ENCODE assay signal across 22 cellular contexts in the genomic region with DNA sequence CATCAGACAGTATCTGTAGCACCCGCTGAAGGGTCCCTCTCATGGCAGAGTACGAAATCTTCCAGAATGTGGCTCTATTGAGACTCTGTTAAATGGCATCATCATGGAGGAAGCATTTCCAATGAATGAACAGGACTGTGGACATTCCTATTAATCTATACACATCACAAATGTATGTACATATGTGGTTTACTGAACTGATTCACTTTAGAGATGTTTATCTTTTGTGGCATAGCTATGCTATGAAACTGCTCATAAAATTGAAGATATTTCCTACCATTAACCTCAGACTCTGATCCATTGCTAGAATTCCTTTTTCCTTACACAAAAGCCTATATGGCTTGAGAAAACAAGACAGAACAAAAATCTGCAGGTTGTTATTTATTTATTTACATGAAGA.
DNase-seq lines count a peak whose midpoint lies in the region; ATAC-seq and TF ChIP-seq lines count a peak whose summit lies in the region.
"Had no signal": no experiment of that assay in that cellular context is flagged by ENCODE, and none has a peak within 500 bp of the region (broad histone marks: within the 10 kb centered on the region; RNA-seq: fewer than 3 reads in every experiment).

No MANE protein-coding gene starts in this region.

- ATAC-seq in RWPE2 (ENCODE audit: low read depth): peak; percentile 89
- ATAC-seq in left lung: no peak
- ATAC-seq: body of pancreas, heart right ventricle had no signal

- no peaks in the 10 kb centered on the region for H3K27me3 ChIP-seq in RWPE2 (ENCODE audit: insufficient read depth, poor library complexity, severe bottlenecking)
- H3K27me3 ChIP-seq in fibroblast of lung (ENCODE audit: control insufficient read depth, insufficient read depth, low read length): no peaks in the 10 kb centered on the region
- peaks cover 0 to 14% (median 0%) of the 10 kb centered on the region in 45 donors for H3K27me3 ChIP-seq in dorsolateral prefrontal cortex
- no peaks in the 10 kb centered on the region for H3K27me3 ChIP-seq in left lung
- H3K27me3 ChIP-seq: BE2C, body of pancreas, heart right ventricle, tibial artery had no signal

- intact Hi-C loops in dorsolateral prefrontal cortex (cut with DNase I): no loop called here
- intact Hi-C loops in left lung (cut with DNase I): no loop called here

- no peaks in the 10 kb centered on the region for H4K20me1 ChIP-seq in fibroblast of lung (ENCODE audit: control insufficient read depth, extremely low read depth, insufficient read depth, low read length)

- TF ChIP-seq CTCF in RWPE2 (IDR thresholded peaks at IDR 0.05; ENCODE audit: poor library complexity, severe bottlenecking) (no peak), fibroblast of lung (conservative IDR thresholded peaks at IDR 0.05 in 1 of 2, IDR thresholded peaks at IDR 0.05 in 1 of 2; ENCODE audit: low read depth in 1 of 2, low read length in 2 of 2) (no peak), dorsolateral prefrontal cortex (IDR thresholded peaks at IDR 0.05 in 54 of 56, conservative IDR thresholded peaks at IDR 0.05 in 2 of 56; ENCODE audit: low read depth in 1 of 56, partially characterized antibody in 56 of 56) (no peak), left lung (IDR thresholded peaks at IDR 0.05) (no peak)

- no peak overlapping the region for H3K9ac ChIP-seq in fibroblast of lung (ENCODE audit: insufficient read depth, low read length)

- DNase-seq in SIG-M5 treated with dmso at 0.1 percent for 504 hours (lab: John Stamatoyannopoulos, UW; ENCODE audit: unreplicated experiment): peak; percentile 50
- no peak for DNase-seq in SIG-M5 (lab: John Stamatoyannopoulos, UW)
- DNase-seq in RWPE2 (ENCODE audit: low spot score): no peak
- peak; percentile 52 to 61 for DNase-seq in fibroblast of lung (ENCODE audit: low read depth in 2 of 2)
- no peak for DNase-seq in dorsolateral prefrontal cortex
- no peak for DNase-seq in left lung
- no peak for DNase-seq in stimulated activated naive CD4-positive, alpha-beta T cell treated with Interleukin-2 at 50 U/mL for 16 hours (lab: John Stamatoyannopoulos, UW)
- no peak for DNase-seq in NCI-H2196 (lab: John Stamatoyannopoulos, UW; ENCODE audit: unreplicated experiment)
- DNase-seq: activated CD4-positive, alpha-beta T cell treated with anti-CD3 and anti-CD28 coated beads for 4 hours; BE2C; body of pancreas; GOT3; heart right ventricle; immature natural killer cell; Karpas-422; NCI-H1092 treated with DMSO at 0.1 percent for 48 hours; NCI-H2107; NCI-H524; stimulated activated CD4-positive, alpha-beta T cell treated with anti-CD3 and anti-CD28 coated beads, Interleukin-2, amount 100 ng/mL, for 48 hours; tibial artery had no signal

- H3K9me3 ChIP-seq in RWPE2 (ENCODE audit: severe bottlenecking): no peaks in the 10 kb centered on the region
- H3K9me3 ChIP-seq in fibroblast of lung (ENCODE audit: control insufficient read depth, insufficient read depth, low read depth, low read length): no peaks in the 10 kb centered on the region
- peaks cover 0 to 12% of the 10 kb centered on the region in 2 donors for H3K9me3 ChIP-seq in left lung
- H3K9me3 ChIP-seq: BE2C, tibial artery had no signal

- H3K4me1 ChIP-seq in RWPE2 (ENCODE audit: insufficient read depth, poor library complexity, severe bottlenecking) (no peaks in the 10 kb centered on the region), fibroblast of lung (ENCODE audit: control insufficient read depth, extremely low read depth, insufficient read depth, low read length) (no peaks in the 10 kb centered on the region), left lung (no peaks in the 10 kb centered on the region)
- H3K4me1 ChIP-seq: BE2C, body of pancreas, heart right ventricle, tibial artery had no signal

- no peak overlapping the region for H3K4me3 ChIP-seq in RWPE2 (ENCODE audit: severe bottlenecking)
- no peak overlapping the region for H3K4me3 ChIP-seq in fibroblast of lung (replicated peaks in 1 of 4; ENCODE audit: control extremely low read depth in 1 of 4, insufficient read depth in 1 of 4, low read depth in 3 of 4, low read length in 4 of 4)
- no peak overlapping the region for H3K4me3 ChIP-seq in dorsolateral prefrontal cortex
- no peak overlapping the region for H3K4me3 ChIP-seq in left lung
- H3K4me3 ChIP-seq: body of pancreas, heart right ventricle, smooth muscle cell, tibial artery had no signal

- H3K36me3 ChIP-seq in RWPE2 (ENCODE audit: low read depth): no peaks in the 10 kb centered on the region
- no peaks in the 10 kb centered on the region for H3K36me3 ChIP-seq in fibroblast of lung (ENCODE audit: control insufficient read depth, insufficient read depth, low read length)
- no peaks in the 10 kb centered on the region for H3K36me3 ChIP-seq in left lung
- H3K36me3 ChIP-seq: BE2C, heart right ventricle, tibial artery had no signal

- no peaks in the 10 kb centered on the region for H3K79me2 ChIP-seq in fibroblast of lung (ENCODE audit: control insufficient read depth, insufficient read depth, low read length)

- H3K27ac ChIP-seq in RWPE2 (ENCODE audit: poor library complexity, severe bottlenecking) (no peak overlapping the region), fibroblast of lung (ENCODE audit: insufficient read depth, low read length) (no peak overlapping the region), dorsolateral prefrontal cortex (no peak overlapping the region), left lung (no peak overlapping the region)
- H3K27ac ChIP-seq: 22Rv1, body of pancreas, heart right ventricle, tibial artery had no signal

- no peak overlapping the region for H2AFZ ChIP-seq in fibroblast of lung (ENCODE audit: low read length)

- no peak overlapping the region for H3K4me2 ChIP-seq in fibroblast of lung (ENCODE audit: extremely low read depth, insufficient read depth, low read length)
- H3K4me2 ChIP-seq: smooth muscle cell had no signal

Comparison
In these comparisons a context has a peak if more than half of its experiments do, and no peak if none do; other contexts are left out.
1. DNase-seq: peak in SIG-M5 treated with dmso at 0.1 percent for 504 hours (single experiment) and fibroblast of lung (2 of 2); none in SIG-M5 (single experiment), RWPE2 (single experiment), dorsolateral prefrontal cortex (0 of 10), left lung (0 of 2), stimulated activated naive CD4-positive, alpha-beta T cell treated with Interleukin-2 at 50 U/mL for 16 hours (single experiment) and NCI-H2196 (single experiment).